25 cellular contexts compared by ENCODE assay signal in genomic region chr3:178435575-178435974, GRCh38.
"Had no signal": no experiment of that assay in that cellular context is flagged by ENCODE, and none has a peak within 500 bp of the region (broad histone marks: within the 10 kb centered on the region; RNA-seq: fewer than 3 reads in every experiment).

No MANE protein-coding gene starts in this region.

- H3K27ac ChIP-seq: adrenal gland, breast epithelium, SK-N-MC had no signal

- H3K27ac Mint-ChIP-seq: activated CD8-positive, alpha-beta T cell treated with anti-CD3 and anti-CD28 coated beads, Interleukin-2, amount 10 ng/mL, durations not matched to agents 7 days and 5 days; activated naive CD8-positive, alpha-beta T cell treated with anti-CD3 and anti-CD28 coated beads, Interleukin-2, amount 10 ng/mL, durations not matched to agents 7 days and 5 days; T-helper 1 cell treated with Interleukin-12 subunit alpha and Interleukin-12 subunit beta and Interleukin-4 antibody, amounts not matched to agents 30 μg/mL and 1 μg/mL, for 36 hours; WTC11 had no signal

- H3K9me3 Mint-ChIP-seq: activated naive CD8-positive, alpha-beta T cell treated with anti-CD3 and anti-CD28 coated beads, Interleukin-2, amount 10 ng/mL, durations not matched to agents 7 days and 5 days; central memory CD8-positive, alpha-beta T cell; T-helper 1 cell treated with Interleukin-12 subunit alpha and Interleukin-12 subunit beta and Interleukin-4 antibody, amounts not matched to agents 30 μg/mL and 1 μg/mL, for 36 hours; WTC11 had no signal

- H3K4me3 Mint-ChIP-seq: activated CD8-positive, alpha-beta T cell treated with anti-CD3 and anti-CD28 coated beads, Interleukin-2, amount 10 ng/mL, durations not matched to agents 7 days and 5 days; activated naive CD8-positive, alpha-beta T cell treated with anti-CD3 and anti-CD28 coated beads, Interleukin-2, amount 10 ng/mL, durations not matched to agents 7 days and 5 days; central memory CD8-positive, alpha-beta T cell; T-helper 1 cell treated with Interleukin-12 subunit alpha and Interleukin-12 subunit beta and Interleukin-4 antibody, amounts not matched to agents 30 μg/mL and 1 μg/mL, for 36 hours; WTC11 had no signal

- DNase-seq: activated CD4-positive, alpha-beta T cell treated with anti-CD3 and anti-CD28 coated beads for 48 hours; activated CD4-positive, alpha-beta T cell treated with anti-CD3 and anti-CD28 coated beads, Interleukin-2, amount 50 U/mL, for 4 hours; activated CD4-positive, CD25-positive, alpha-beta regulatory T cell treated with anti-CD3 and anti-CD28 coated beads, Interleukin-2, amount 50 U/mL, for 72 hours; activated CD8-positive, alpha-beta memory T cell treated with anti-CD3 and anti-CD28 coated beads, Interleukin-2, amount 50 U/mL, for 48 hours; activated CD8-positive, alpha-beta T cell treated with anti-CD3 and anti-CD28 coated beads, Interleukin-2, amount 10 ng/mL, durations not matched to agents 7 days and 5 days; activated naive CD4-positive, alpha-beta T cell treated with anti-CD3 and anti-CD28 coated beads, Interleukin-2, amount 50 U/mL, for 16 hours; activated naive CD8-positive, alpha-beta T cell treated with anti-CD3 and anti-CD28 coated beads, Interleukin-2, amount 10 ng/mL, durations not matched to agents 7 days and 5 days; activated T-cell treated with anti-CD3 and anti-CD28 coated beads, Interleukin-2, amount 50 U/mL, for 1 hour; adrenal gland; aorta; KBM-7; MV-4-11; NCI-H1092 treated with DMSO at 0.1 percent for 48 hours; NCI-H1417 treated with DMSO at 0.1 percent for 48 hours; NCI-H1694; NCI-H2029; NCI-H2227 treated with DMSO at 0.1 percent for 48 hours; NCI-H446 treated with DMSO at 0.1 percent for 48 hours; NCI-H524 treated with DMSO at 0.1 percent for 48 hours; NCI-H774 had no signal

- H3K4me1 Mint-ChIP-seq: activated naive CD8-positive, alpha-beta T cell treated with anti-CD3 and anti-CD28 coated beads, Interleukin-2, amount 10 ng/mL, durations not matched to agents 7 days and 5 days; central memory CD8-positive, alpha-beta T cell had no signal

- H3K4me1 ChIP-seq: adrenal gland, breast epithelium had no signal

- H3K36me3 ChIP-seq: adrenal gland, breast epithelium had no signal

- H3K36me3 Mint-ChIP-seq: activated naive CD8-positive, alpha-beta T cell treated with anti-CD3 and anti-CD28 coated beads, Interleukin-2, amount 10 ng/mL, durations not matched to agents 7 days and 5 days; WTC11 had no signal

- H3K27me3 ChIP-seq: adrenal gland, breast epithelium had no signal

- H3K9me3 ChIP-seq: adrenal gland, breast epithelium had no signal

- H3K4me3 ChIP-seq: adrenal gland, breast epithelium, SK-N-MC had no signal
